Comparison of ENCODE assay signal across 1 cellular context in genomic region chr6:31822038-31822821, GRCh38.
TF ChIP-seq lines count a peak whose summit lies in the region.

No MANE protein-coding gene starts in this region.

TF ChIP-seq in HepG2, 621 proteins besides CTCF, POLR2A, EP300 and RAD21 (continued from another document and continues in another):
- TF ChIP-seq, protein P1, sequence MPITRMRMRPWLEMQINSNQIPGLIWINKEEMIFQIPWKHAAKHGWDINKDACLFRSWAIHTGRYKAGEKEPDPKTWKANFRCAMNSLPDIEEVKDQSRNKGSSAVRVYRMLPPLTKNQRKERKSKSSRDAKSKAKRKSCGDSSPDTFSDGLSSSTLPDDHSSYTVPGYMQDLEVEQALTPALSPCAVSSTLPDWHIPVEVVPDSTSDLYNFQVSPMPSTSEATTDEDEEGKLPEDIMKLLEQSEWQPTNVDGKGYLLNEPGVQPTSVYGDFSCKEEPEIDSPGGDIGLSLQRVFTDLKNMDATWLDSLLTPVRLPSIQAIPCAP (CRISPR knock-in tag; IDR thresholded peaks at IDR 0.05; ENCODE audit: low read depth) = no peak
- TF ChIP-seq ZNF441 (CRISPR knock-in tag; IDR thresholded peaks at IDR 0.05; ENCODE audit: borderline replicate concordance) (no peak), KAT2B (IDR thresholded peaks at IDR 0.05; ENCODE audit: borderline replicate concordance, low read depth, low read length) (no peak), ZNF784 (CRISPR knock-in tag; IDR thresholded peaks at IDR 0.05; ENCODE audit: borderline replicate concordance) (no peak), ZNF430 (CRISPR knock-in tag; IDR thresholded peaks at IDR 0.05) (peak; percentile 70; the same call in 1 of the 2 replicates), ZHX2 (IDR thresholded peaks at IDR 0.05; ENCODE audit: low read depth) (no peak), ZHX2 (CRISPR knock-in tag; IDR thresholded peaks at IDR 0.05; ENCODE audit: borderline replicate concordance) (no peak), NFYB (CRISPR knock-in tag; IDR thresholded peaks at IDR 0.05) (no peak), LCORL (IDR thresholded peaks at IDR 0.05) (no peak), LCORL (CRISPR knock-in tag; IDR thresholded peaks at IDR 0.05) (peak; percentile 34; the same call in 1 of the 2 replicates), ZNF557 (CRISPR knock-in tag; IDR thresholded peaks at IDR 0.05) (no peak), IRF9 (CRISPR knock-in tag; IDR thresholded peaks at IDR 0.05; ENCODE audit: borderline replicate concordance) (no peak), AGO1 (IDR thresholded peaks at IDR 0.05; ENCODE audit: low read depth, low read length, poor library complexity, severe bottlenecking) (no peak), ZNF788 (CRISPR knock-in tag; IDR thresholded peaks at IDR 0.05; ENCODE audit: borderline replicate concordance) (peak; percentile 42; the same call in 1 of the 2 replicates), DMTF1 (CRISPR knock-in tag; IDR thresholded peaks at IDR 0.05) (no peak), SALL2 (CRISPR knock-in tag; IDR thresholded peaks at IDR 0.05) (no peak), SETDB1 (CRISPR knock-in tag; IDR thresholded peaks at IDR 0.05; ENCODE audit: borderline replicate concordance) (no peak), MAZ (IDR thresholded peaks at IDR 0.05; ENCODE audit: borderline replicate concordance, low read depth, low read length) (no peak), MAZ (CRISPR knock-in tag; IDR thresholded peaks at IDR 0.05; ENCODE audit: low read depth) (peak; percentile 64; the same call in 1 of the 2 replicates), AHR (CRISPR knock-in tag; IDR thresholded peaks at IDR 0.05) (no peak), KDM3A (CRISPR knock-in tag; IDR thresholded peaks at IDR 0.05; ENCODE audit: low read depth) (no peak), ZNF101 (CRISPR knock-in tag; IDR thresholded peaks at IDR 0.05; ENCODE audit: borderline replicate concordance, low read depth) (no peak), SMYD3 (CRISPR knock-in tag; IDR thresholded peaks at IDR 0.05) (no peak), ZNF747 (CRISPR knock-in tag; IDR thresholded peaks at IDR 0.05; ENCODE audit: borderline replicate concordance) (0 out of 2 replicates have a peak, but pooled peaks have one; percentile 69), HNRNPLL (IDR thresholded peaks at IDR 0.05; ENCODE audit: low read depth, low read length, poor library complexity, severe bottlenecking) (no peak), SIN3A (IDR thresholded peaks at IDR 0.05; ENCODE audit: borderline replicate concordance, low read depth, low read length) (no peak; the same call in 1 of the 2 replicates), EHMT2 (IDR thresholded peaks at IDR 0.05; ENCODE audit: borderline replicate concordance, low read depth, low read length) (no peak), SNAPC4 (CRISPR knock-in tag; IDR thresholded peaks at IDR 0.05) (no peak)
- TF ChIP-seq, protein P2, sequence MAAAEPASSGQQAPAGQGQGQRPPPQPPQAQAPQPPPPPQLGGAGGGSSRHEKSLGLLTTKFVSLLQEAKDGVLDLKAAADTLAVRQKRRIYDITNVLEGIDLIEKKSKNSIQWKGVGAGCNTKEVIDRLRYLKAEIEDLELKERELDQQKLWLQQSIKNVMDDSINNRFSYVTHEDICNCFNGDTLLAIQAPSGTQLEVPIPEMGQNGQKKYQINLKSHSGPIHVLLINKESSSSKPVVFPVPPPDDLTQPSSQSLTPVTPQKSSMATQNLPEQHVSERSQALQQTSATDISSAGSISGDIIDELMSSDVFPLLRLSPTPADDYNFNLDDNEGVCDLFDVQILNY (CRISPR knock-in tag; conservative IDR thresholded peaks at IDR 0.05) = no peak
- TF ChIP-seq, protein P3, sequence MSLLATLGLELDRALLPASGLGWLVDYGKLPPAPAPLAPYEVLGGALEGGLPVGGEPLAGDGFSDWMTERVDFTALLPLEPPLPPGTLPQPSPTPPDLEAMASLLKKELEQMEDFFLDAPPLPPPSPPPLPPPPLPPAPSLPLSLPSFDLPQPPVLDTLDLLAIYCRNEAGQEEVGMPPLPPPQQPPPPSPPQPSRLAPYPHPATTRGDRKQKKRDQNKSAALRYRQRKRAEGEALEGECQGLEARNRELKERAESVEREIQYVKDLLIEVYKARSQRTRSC (CRISPR knock-in tag; IDR thresholded peaks at IDR 0.05; ENCODE audit: low read depth) = no peak
- TF ChIP-seq, protein P4, sequence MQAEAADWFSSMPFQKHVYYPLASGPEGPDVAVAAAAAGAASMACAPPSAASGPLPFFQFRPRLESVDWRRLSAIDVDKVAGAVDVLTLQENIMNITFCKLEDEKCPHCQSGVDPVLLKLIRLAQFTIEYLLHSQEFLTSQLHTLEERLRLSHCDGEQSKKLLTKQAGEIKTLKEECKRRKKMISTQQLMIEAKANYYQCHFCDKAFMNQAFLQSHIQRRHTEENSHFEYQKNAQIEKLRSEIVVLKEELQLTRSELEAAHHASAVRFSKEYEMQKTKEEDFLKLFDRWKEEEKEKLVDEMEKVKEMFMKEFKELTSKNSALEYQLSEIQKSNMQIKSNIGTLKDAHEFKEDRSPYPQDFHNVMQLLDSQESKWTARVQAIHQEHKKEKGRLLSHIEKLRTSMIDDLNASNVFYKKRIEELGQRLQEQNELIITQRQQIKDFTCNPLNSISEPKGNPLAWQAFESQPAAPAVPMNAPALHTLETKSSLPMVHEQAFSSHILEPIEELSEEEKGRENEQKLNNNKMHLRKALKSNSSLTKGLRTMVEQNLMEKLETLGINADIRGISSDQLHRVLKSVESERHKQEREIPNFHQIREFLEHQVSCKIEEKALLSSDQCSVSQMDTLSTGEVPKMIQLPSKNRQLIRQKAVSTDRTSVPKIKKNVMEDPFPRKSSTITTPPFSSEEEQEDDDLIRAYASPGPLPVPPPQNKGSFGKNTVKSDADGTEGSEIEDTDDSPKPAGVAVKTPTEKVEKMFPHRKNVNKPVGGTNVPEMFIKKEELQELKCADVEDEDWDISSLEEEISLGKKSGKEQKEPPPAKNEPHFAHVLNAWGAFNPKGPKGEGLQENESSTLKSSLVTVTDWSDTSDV (CRISPR knock-in tag; IDR thresholded peaks at IDR 0.05) = no peak
